In genomic region chr3:66037986-66038369, GRCh38 we compare ENCODE assay signal across 8 cellular contexts. TPM values are rescaled to one million over a fixed set of nuclear protein-coding genes. Genes with fewer than 3 reads are reported as not detected.
DNase-seq lines count a peak whose midpoint lies in the region; ATAC-seq and TF ChIP-seq lines count a peak whose summit lies in the region.

No MANE protein-coding gene starts in this region.

- H4K20me1 ChIP-seq in KMS-11 (ENCODE audit: insufficient read depth): no peaks in the 10 kb centered on the region

- peak overlapping the region; percentile 85 for H2AFZ ChIP-seq in KMS-11 (ENCODE audit: low read depth)

- DNase-seq in GM06990 (ENCODE audit: extremely low read depth, insufficient read length) (peak; percentile 48), ecto neural progenitor cell (ENCODE audit: low spot score) (peak; percentile 61), omental fat pad (ENCODE audit: low spot score) (no peak)

- no peak for ATAC-seq in HG03039 (IDR thresholded peaks at IDR 0.05; ENCODE audit: unreplicated experiment)
- no peak for ATAC-seq in activated CD4-positive, CD25-positive, alpha-beta regulatory T cell treated with anti-CD3 and anti-CD28 coated beads, Interleukin-2, amount 50 U/mL, for 24 hours
- ATAC-seq in omental fat pad (ENCODE audit: low FRiP score): no peak
- ATAC-seq in GM18870 (IDR thresholded peaks at IDR 0.05; ENCODE audit: unreplicated experiment): no peak

- peaks cover 16% of the 10 kb centered on the region for H3K4me1 ChIP-seq in KMS-11 (ENCODE audit: low read depth, poor library complexity, severe bottlenecking)
- H3K4me1 ChIP-seq in muscle layer of colon (ENCODE audit: insufficient read depth, low read length): peaks cover 21% of the 10 kb centered on the region

- peak overlapping the region; percentile 84 for H3K9ac ChIP-seq in KMS-11
- peak overlapping the region; percentile 38 for H3K9ac ChIP-seq in muscle layer of colon (ENCODE audit: low read length)

- peaks cover 11% of the 10 kb centered on the region; the same call in 1 of the 2 replicates for H3K79me2 ChIP-seq in KMS-11 (ENCODE audit: insufficient read depth, low read depth)

- H3K4me2 ChIP-seq in KMS-11: peak overlapping the region; percentile 73; the same call in 1 of the 2 replicates

- H3K36me3 ChIP-seq in GM06990 (ENCODE audit: control insufficient read depth, insufficient read depth, low read length) (no peaks in the 10 kb centered on the region), KMS-11 (ENCODE audit: insufficient read depth) (no peaks in the 10 kb centered on the region), muscle layer of colon (ENCODE audit: insufficient read depth, low read length) (no peaks in the 10 kb centered on the region)

- TF ChIP-seq CTCF in GM06990 (IDR thresholded peaks at IDR 0.05; ENCODE audit: insufficient read depth, low read length, poor library complexity, severe bottlenecking) (no peak), KMS-11 (conservative IDR thresholded peaks at IDR 0.05; ENCODE audit: low read depth, low read length) (no peak), omental fat pad (IDR thresholded peaks at IDR 0.05) (no peak)

- H3K9me3 ChIP-seq in muscle layer of colon (ENCODE audit: low read length): no peaks in the 10 kb centered on the region

- no peaks in the 10 kb centered on the region; the same call in none of the 2 replicates for H3K27me3 ChIP-seq in GM06990 (replicated peaks; ENCODE audit: control insufficient read depth, insufficient read depth, low read length)
- no peaks in the 10 kb centered on the region for H3K27me3 ChIP-seq in KMS-11 (ENCODE audit: insufficient read depth, low read depth)
- H3K27me3 ChIP-seq in muscle layer of colon (ENCODE audit: control insufficient read depth in 1 of 2, insufficient read depth in 2 of 2, low read length in 2 of 2): no peaks in the 10 kb centered on the region

- peak overlapping the region; percentile 64 for H3K4me3 ChIP-seq in GM06990 (replicated peaks; ENCODE audit: low read depth, low read length)
- H3K4me3 ChIP-seq in KMS-11 (IDR thresholded peaks at IDR 0.05; ENCODE audit: insufficient read depth, low read depth, low read length): peak overlapping the region; percentile 40
- peak overlapping the region; percentile 94 to 95 for H3K4me3 ChIP-seq in muscle layer of colon (ENCODE audit: low read depth in 1 of 2, low read length in 2 of 2)

- peak overlapping the region; percentile 84 for H3K27ac ChIP-seq in KMS-11
- H3K27ac ChIP-seq in muscle layer of colon (ENCODE audit: low read depth, low read length): peak overlapping the region; percentile 94

RNA-seq across cellular contexts. Expression of gene MAGI1, which starts 0.7 kb away (rescaled TPM):
- total RNA-seq in omental fat pad: 10 to 100 TPM; 22.9 to 38.8 (median 34.3) TPM

Comparison
In these comparisons a context has a peak if more than half of its experiments do, and no peak if none do; other contexts are left out.
1. H3K4me3 ChIP-seq: peak in every context shown above with its lines; median percentile 94 in muscle layer of colon; 64 in GM06990; 40 in KMS-11.